Comparison of ENCODE assay signal across 11 cellular contexts in the genomic region with DNA sequence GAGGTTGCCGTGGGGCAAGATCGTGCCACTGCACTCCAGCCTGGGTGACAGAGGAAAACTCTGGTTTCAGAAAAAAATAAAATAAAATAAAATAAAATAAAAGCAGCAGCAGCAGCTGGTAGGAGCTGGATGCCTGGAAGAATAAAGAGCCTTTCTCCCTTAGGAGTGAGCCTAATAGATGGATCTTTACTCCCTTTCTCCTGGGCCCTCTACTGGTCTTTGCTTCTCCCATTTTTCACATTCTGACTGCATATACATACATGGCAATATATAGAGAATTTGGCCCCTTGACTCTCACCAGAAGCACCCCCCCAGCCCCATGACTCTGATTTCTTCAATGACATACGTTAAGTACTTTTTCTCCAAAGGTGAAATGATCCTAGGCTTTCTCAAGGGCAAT. TPM values are rescaled to one million over a fixed set of nuclear protein-coding genes. Genes with fewer than 3 reads are reported as not detected.
DNase-seq lines count a peak whose midpoint lies in the region; ATAC-seq and TF ChIP-seq lines count a peak whose summit lies in the region.
"Had no signal": no experiment of that assay in that cellular context is flagged by ENCODE, and none has a peak within 500 bp of the region (broad histone marks: within the 10 kb centered on the region; RNA-seq: fewer than 3 reads in every experiment).

No MANE protein-coding gene starts in this region.

- no peak overlapping the region for H3K18ac ChIP-seq in H9 (ENCODE audit: insufficient read length, low read depth, low read length)

- H2BK20ac ChIP-seq in H9 (ENCODE audit: low read depth, low read length, poor library complexity, severe bottlenecking): no peak overlapping the region

- H3K9me3 Mint-ChIP-seq in H9: no peaks in the 10 kb centered on the region

- 0 out of 4 replicates have a peak, but pooled peaks cover 3% of the 10 kb centered on the region in 2 experiments for H3K4me1 Mint-ChIP-seq in H9

- H3K4ac ChIP-seq in H9 (ENCODE audit: low read depth, low read length): no peak overlapping the region

- H3K4me2 ChIP-seq in H9 (ENCODE audit: insufficient read depth, insufficient read length, low read length): no peak overlapping the region

- no peak overlapping the region for H2BK120ac ChIP-seq in H9 (ENCODE audit: low read depth, low read length, poor library complexity, severe bottlenecking)

- ATAC-seq in GM21367 (IDR thresholded peaks at IDR 0.05; ENCODE audit: unreplicated experiment): no peak
- no peak for ATAC-seq in GM18519 (IDR thresholded peaks at IDR 0.05; ENCODE audit: low FRiP score, unreplicated experiment)

- no peak overlapping the region for H3K14ac ChIP-seq in H9 (ENCODE audit: insufficient read depth, low read length)

- H4K5ac ChIP-seq in H9 (ENCODE audit: insufficient read length, low read depth, low read length): no peak overlapping the region

- CTCF ChIA-PET in BJ (lab: Yijun Ruan, JAX): interaction anchor here (0.7 to 2.4 kb wide), 8 partner anchors 11 to 354 kb away, joined by 3 to 11 read pairs (median 4); no protein-coding TSS in a partner anchor

- H4K20me1 ChIP-seq in H9 (ENCODE audit: control insufficient read depth, insufficient read depth, insufficient read length): no peaks in the 10 kb centered on the region

- no peaks in the 10 kb centered on the region for H3K27me3 ChIP-seq in BJ (ENCODE audit: control insufficient read depth, insufficient read depth, low read length)
- H3K27me3 ChIP-seq in H9 (ENCODE audit: insufficient read depth, low read length): no peaks in the 10 kb centered on the region
- no peaks in the 10 kb centered on the region for H3K27me3 ChIP-seq in adipocyte (replicated peaks; ENCODE audit: control insufficient read depth, insufficient read depth, low read length)
- H3K27me3 ChIP-seq in kidney epithelial cell (ENCODE audit: control insufficient read depth, insufficient read depth, low read length): no peaks in the 10 kb centered on the region
- no peaks in the 10 kb centered on the region for H3K27me3 ChIP-seq in dorsolateral prefrontal cortex

- H2BK12ac ChIP-seq in H9 (ENCODE audit: insufficient read length, low read depth, low read length): no peak overlapping the region

- H3K36me3 Mint-ChIP-seq in H9 (ENCODE audit: insufficient read depth in 1 of 3, low read depth in 3 of 3): no peaks in the 10 kb centered on the region

- H3K23ac ChIP-seq in H9 (ENCODE audit: insufficient read length, low read depth, low read length): no peak overlapping the region

- H3K4me1 ChIP-seq in H9 (ENCODE audit: insufficient read depth, low read length) (no peaks in the 10 kb centered on the region), adipocyte (ENCODE audit: control insufficient read depth, insufficient read depth, low read length) (no peaks in the 10 kb centered on the region)

- no peak overlapping the region for H4K91ac ChIP-seq in H9 (ENCODE audit: insufficient read length, low read depth, low read length)

- no peaks in the 10 kb centered on the region for H3K79me1 ChIP-seq in H9 (ENCODE audit: insufficient read depth, low read depth, low read length, poor library complexity, severe bottlenecking)

- H3K56ac ChIP-seq in H9 (ENCODE audit: insufficient read length, low read depth, low read length): no peak overlapping the region

- H2AK5ac ChIP-seq in H9 (ENCODE audit: insufficient read length, low read length): no peak overlapping the region

- H3K9me3 ChIP-seq in H9 (ENCODE audit: control insufficient read depth, low read depth, low read length) (no peaks in the 10 kb centered on the region), adipocyte (ENCODE audit: control insufficient read depth, low read length) (no peaks in the 10 kb centered on the region)

- H3K9ac ChIP-seq in H9 (ENCODE audit: extremely low read depth, insufficient read length, low read length) (no peak overlapping the region), adipocyte (ENCODE audit: low read length) (no peak overlapping the region)

- no peak overlapping the region for H2BK5ac ChIP-seq in H9 (ENCODE audit: insufficient read length, low read length)

- TF ChIP-seq CTCF in BJ (IDR thresholded peaks at IDR 0.05; ENCODE audit: insufficient read depth, low read depth, low read length): peak; percentile 56
- TF ChIP-seq CTCF in H9 (conservative IDR thresholded peaks at IDR 0.05): peak; percentile 53; the same call in 2 of the 3 replicates
- peak; percentile 10 for TF ChIP-seq CTCF in kidney epithelial cell (IDR thresholded peaks at IDR 0.05; ENCODE audit: insufficient read depth, low read length, poor library complexity, severe bottlenecking)
- peak in 8 of 56 donors; percentile 11 to 26 (median 15) for TF ChIP-seq CTCF in dorsolateral prefrontal cortex (IDR thresholded peaks at IDR 0.05 in 54 of 56, conservative IDR thresholded peaks at IDR 0.05 in 2 of 56; ENCODE audit: low read depth in 1 of 56, partially characterized antibody in 56 of 56)

- H3K4me3 Mint-ChIP-seq in H9: no peak overlapping the region

- no peaks in the 10 kb centered on the region for H3K23me2 ChIP-seq in H9 (ENCODE audit: insufficient read length, low read depth, low read length, poor library complexity, severe bottlenecking)

- H2AFZ ChIP-seq in H9 (ENCODE audit: low read length): no peak overlapping the region

- no peak overlapping the region for H3T11ph ChIP-seq in H9 (ENCODE audit: low read length)

- H3K79me2 ChIP-seq in H9 (ENCODE audit: insufficient read depth, low read length): no peaks in the 10 kb centered on the region

- H3K27me3 Mint-ChIP-seq in H9 (ENCODE audit: low read depth): no peaks in the 10 kb centered on the region

- H3K4me3 ChIP-seq in BJ (ENCODE audit: low read depth, low read length) (no peak overlapping the region), adipocyte (ENCODE audit: low read length) (no peak overlapping the region), kidney epithelial cell (ENCODE audit: low read depth, low read length) (no peak overlapping the region), dorsolateral prefrontal cortex (no peak overlapping the region)

- H3K27ac ChIP-seq in H9 (ENCODE audit: insufficient read length, low read depth, low read length): no peak overlapping the region
- no peak overlapping the region for H3K27ac ChIP-seq in dorsolateral prefrontal cortex

- WGBS in H9 (ENCODE audit: extremely low coverage, insufficient read length, low lambda C conversion rate): no CpG with 5 or more reads among the region's 3 CpGs

- no peaks in the 10 kb centered on the region for H3K36me3 ChIP-seq in BJ (ENCODE audit: control insufficient read depth, insufficient read depth, low read length)
- no peaks in the 10 kb centered on the region for H3K36me3 ChIP-seq in adipocyte (ENCODE audit: control insufficient read depth, insufficient read depth, low read length, severe bottlenecking)
- no peaks in the 10 kb centered on the region for H3K36me3 ChIP-seq in kidney epithelial cell (ENCODE audit: control insufficient read depth, insufficient read depth, low read length)

- POLR2A ChIA-PET in BJ (lab: Charles Lee): no interaction called here

- H2BK15ac ChIP-seq in H9 (ENCODE audit: low read depth, low read length): no peak overlapping the region

- H3K27ac Mint-ChIP-seq in H9: peak overlapping the region in 1 of 3 experiments; percentile 76; a peak in 1 of 7 replicates

- H4K8ac ChIP-seq in H9 (replicated peaks; ENCODE audit: insufficient read length, low read depth, low read length): no peak overlapping the region

- DNase-seq in BJ (ENCODE audit: low read depth) (no peak), H9 (no peak), adipocyte (ENCODE audit: low read depth) (peak; percentile 63), kidney epithelial cell (ENCODE audit: low read depth) (no peak), GDM1 (lab: John Stamatoyannopoulos, UW) (no peak), dorsolateral prefrontal cortex (no peak)
- DNase-seq: DND-41, NCI-H510A had no signal

- intact Hi-C loops in dorsolateral prefrontal cortex (cut with DNase I): no loop called here

RNA-seq across cellular contexts. Expression of a gene that starts 9.8 kb away (rescaled TPM):
- 11.4 and 22.9 TPM in 2 replicates for polyA plus RNA-seq in BJ (2011; rRNA removed)
- 14.6 and 20.9 TPM in 2 replicates for polyA minus RNA-seq in BJ (2011; rRNA and poly(A)+ RNA removed)
- 18.0 and 18.1 TPM in 2 replicates for total RNA-seq in H9 (2021)
- 18.4 and 19.8 TPM in 2 replicates for total RNA-seq in kidney epithelial cell
- 10 to 100 TPM in 119 of 120 experiments, 1 to 10 TPM in 1; 9.9 to 32.5 (median 19.8) TPM for total RNA-seq in dorsolateral prefrontal cortex

RNA-seq across cellular contexts. Expression of a gene that starts 32.5 kb away (rescaled TPM):
- 81.8 and 107 TPM in 2 replicates for polyA plus RNA-seq in BJ (2011; rRNA removed)
- 80.1 and 95.0 TPM in 2 replicates for polyA minus RNA-seq in BJ (2011; rRNA and poly(A)+ RNA removed)
- total RNA-seq in H9 (2021): 0.37 and 0.50 TPM in 2 replicates
- 12.2 and 13.5 TPM in 2 replicates for total RNA-seq in kidney epithelial cell
- total RNA-seq in dorsolateral prefrontal cortex: 1 to 10 TPM in 1 of 120 experiments, under 1 TPM in 53, not detected in 66; 0.03 to 1.1 (median 0.16) TPM
- total RNA-seq: dermis microvascular lymphatic vessel endothelial cell had no signal
